Comparison of ENCODE assay signal across 8 cellular contexts in genomic region chr18:32091724-32092421, GRCh38. TPM values are rescaled to one million over a fixed set of nuclear protein-coding genes. Genes with fewer than 3 reads are reported as not detected.
DNase-seq lines count a peak whose midpoint lies in the region; ATAC-seq, FAIRE-seq and TF ChIP-seq lines count a peak whose summit lies in the region.

RNF138 (plus strand) TSS chr18:32091874; CDS start chr18:32092777, 903 bp downstream.

- H3K18ac ChIP-seq in IMR-90 (ENCODE audit: low read depth, low read length), result peak within 1 kb of the TSS; percentile 78

- in situ Hi-C loops in IMR-90 (cut with MboI; ENCODE audit: low sequenced_read_pairs), result no loop called here

- H3K23ac ChIP-seq in IMR-90 (ENCODE audit: low read depth, low read length), result peak within 1 kb of the TSS; percentile 90; the same call in 1 of the 2 replicates

- peaks cover 6% of the 10 kb centered on the region for H4K20me1 ChIP-seq in IMR-90 (ENCODE audit: insufficient read depth, low read length)
- peaks cover 9% of the 10 kb centered on the region; the same call in 1 of the 2 replicates for H4K20me1 ChIP-seq in OCI-LY7 (ENCODE audit: insufficient read depth, low read length)

- H4K91ac ChIP-seq in IMR-90 (ENCODE audit: insufficient read depth, low read depth, low read length), result peak within 1 kb of the TSS; percentile 85; the same call in 1 of the 2 replicates

- H3K27me3 ChIP-seq in IMR-90 (ENCODE audit: control insufficient read depth, insufficient read depth, low read length), result no peaks in the 10 kb centered on the region

- H3K36me3 ChIP-seq in IMR-90 (ENCODE audit: control insufficient read depth, insufficient read depth, low read length) (peaks cover 2% of the 10 kb centered on the region; the same call in 1 of the 2 replicates), OCI-LY7 (ENCODE audit: insufficient read depth, low read length) (peaks cover 28% of the 10 kb centered on the region)

- H3K4me2 ChIP-seq in IMR-90 (ENCODE audit: low read depth, low read length) (peak within 1 kb of the TSS; percentile 92), OCI-LY7 (ENCODE audit: low read length) (peak within 1 kb of the TSS; percentile 90)

- WGBS in IMR-90 (ENCODE audit: extremely low coverage in 2 of 2, insufficient read length in 1 of 2), 2 experiments, result 0% methylated on average over 19 of the region's 75 CpGs; no CpG with 5 or more reads in 1 of the 2 experiments

- H3K9me2 ChIP-seq in OCI-LY7 (ENCODE audit: insufficient read depth, low read length), result no peaks in the 10 kb centered on the region

- H3K9me1 ChIP-seq in IMR-90 (ENCODE audit: insufficient read depth, low read length), result peaks cover 2% of the 10 kb centered on the region; the same call in 1 of the 2 replicates

- H3K79me1 ChIP-seq in IMR-90 (ENCODE audit: low read depth in 1 of 2, low read length in 2 of 2), result peaks cover 0 to 23% of the 10 kb centered on the region in 2 experiments; a peak in 3 of 4 replicates

- peak; percentile 78 for DNase-seq in D721Med (ENCODE audit: insufficient read length, low spot score)
- peak; percentile 76 for DNase-seq in IMR-90
- peak; percentile 84 for DNase-seq in OCI-LY7 (ENCODE audit: low spot score)
- DNase-seq in activated T-cell treated with anti-CD3 and anti-CD28 coated beads for 24 hours (ENCODE audit: low read depth), result peak; percentile 79
- DNase-seq in epithelial cell of prostate (ENCODE audit: low read depth, low spot score), result peak; percentile 62
- DNase-seq in mucosa of gallbladder (ENCODE audit: low spot score), result peak; percentile 86
- peak; percentile 72 to 79 for DNase-seq in stimulated activated CD8-positive, alpha-beta memory T cell treated with anti-CD3 and anti-CD28 coated beads, Interleukin-4, amount 100 ng/mL, for 4 hours (ENCODE audit: low read depth in 2 of 2, low spot score in 1 of 2)

- H2AK5ac ChIP-seq in IMR-90 (ENCODE audit: low read depth, low read length), result 0 out of 2 replicates have a peak within 1 kb of the TSS, but pooled peaks have one; percentile 55

- H3K4ac ChIP-seq in IMR-90 (ENCODE audit: low read depth, low read length), result peak within 1 kb of the TSS; percentile 92

- TF ChIP-seq CTCF in D721Med (IDR thresholded peaks at IDR 0.05; ENCODE audit: insufficient read depth, missing control alignments) (no peak), IMR-90 (conservative IDR thresholded peaks at IDR 0.05; ENCODE audit: low read depth, low read length) (no peak), OCI-LY7 (conservative IDR thresholded peaks at IDR 0.05; ENCODE audit: low read length) (no peak)

- dilution Hi-C loops in IMR-90 (cut with HindIII; ENCODE audit: low sequenced_read_pairs, unreplicated experiment), result no loop called here

- peak within 1 kb of the TSS; percentile 3 for H4K5ac ChIP-seq in IMR-90 (ENCODE audit: low read depth, low read length)

- H4K8ac ChIP-seq in IMR-90 (ENCODE audit: low read depth in 2 of 2, low read length in 2 of 2), result peak within 1 kb of the TSS; percentile 47 to 77

- no peaks in the 10 kb centered on the region for H3K4me1 ChIP-seq in IMR-90 (ENCODE audit: control insufficient read depth, insufficient read depth, low read length)
- H3K4me1 ChIP-seq in OCI-LY7 (ENCODE audit: insufficient read depth, low read length, poor library complexity, severe bottlenecking), result peaks cover 25% of the 10 kb centered on the region

- TF ChIP-seq POLR2A in IMR-90 (IDR thresholded peaks at IDR 0.05; ENCODE audit: low read depth, low read length), result peak; percentile 46

- peak within 1 kb of the TSS; percentile 78 for H3K56ac ChIP-seq in IMR-90 (ENCODE audit: extremely low read depth, insufficient read depth, low read length)

- no peak for FAIRE-seq in D721Med (lab: Jason Lieb, UNC)

- H3K9ac ChIP-seq in IMR-90 (ENCODE audit: low read depth, low read length), result peak within 1 kb of the TSS; percentile 95

- H3K79me2 ChIP-seq in OCI-LY7 (ENCODE audit: insufficient read depth, low read depth, low read length), result peaks cover 43% of the 10 kb centered on the region

- H3K14ac ChIP-seq in IMR-90 (replicated peaks; ENCODE audit: low read depth, low read length), result peak within 1 kb of the TSS; percentile 86; the same call in 1 of the 2 replicates

- peak within 1 kb of the TSS; percentile 6; the same call in 1 of the 2 replicates for H2BK120ac ChIP-seq in IMR-90 (ENCODE audit: low read depth, low read length)

- no peak within 1 kb of the TSS for H2BK20ac ChIP-seq in IMR-90 (ENCODE audit: low read depth, low read length)

- H2AK9ac ChIP-seq in IMR-90 (replicated peaks; ENCODE audit: low read depth, low read length, poor library complexity), result peak within 1 kb of the TSS; percentile 74

- CTCF ChIA-PET in IMR-90 (lab: Yijun Ruan, JAX) (no interaction called here), OCI-LY7 (lab: Charles Lee; ENCODE audit: unreplicated experiment) (no interaction called here)

- no peaks in the 10 kb centered on the region for H3K9me3 ChIP-seq in IMR-90 (ENCODE audit: control insufficient read depth, insufficient read depth, low read length)
- H3K9me3 ChIP-seq in OCI-LY7 (ENCODE audit: low read length), result no peaks in the 10 kb centered on the region

- BruUV-seq in IMR-90 (replicated peaks; lab: Mats Ljungman, UMichigan), result no TSS peak
- TSS peak; percentile 79 for BruUV-seq in OCI-LY7 (replicated peaks; lab: Mats Ljungman, UMichigan)

- no peak within 1 kb of the TSS for H2BK15ac ChIP-seq in IMR-90 (ENCODE audit: low read depth, low read length)

- intact Hi-C loops in IMR-90 (cut with micrococcal nuclease), result loop anchor here (2.0 to 10.0 kb wide), 3 partner anchors 67 to 293 kb away; partner anchors contain the start of gene TRAPPC8
- intact Hi-C loops in OCI-LY7 (cut with micrococcal nuclease; ENCODE audit: unreplicated experiment), result loop anchor here (1.0 to 5.0 kb wide), 3 partner anchors 74 to 405 kb away; partner anchors contain the start of genes RNF125 and TRAPPC8

- H2AFZ ChIP-seq in IMR-90 (replicated peaks; ENCODE audit: low read length, poor library complexity) (peak within 1 kb of the TSS; percentile 98), OCI-LY7 (ENCODE audit: low read length) (peak within 1 kb of the TSS; percentile 50; the same call in 1 of the 2 replicates)

- POLR2A ChIA-PET in IMR-90 (lab: Charles Lee; ENCODE audit: unreplicated experiment), result interaction anchor here (0.6 kb wide), 1 partner anchor 31 kb away, joined by 3 read pairs; no protein-coding TSS in a partner anchor
- POLR2A ChIA-PET in OCI-LY7 (lab: Charles Lee), result interaction anchor here (0.5 to 1.0 kb wide), 5 partner anchors 24 to 359 kb away, joined by 3 to 5 read pairs (median 4); no protein-coding TSS in a partner anchor

- H2BK5ac ChIP-seq in IMR-90 (ENCODE audit: low read depth, low read length, poor library complexity, severe bottlenecking), result peak within 1 kb of the TSS; percentile 85

- H3K27ac ChIP-seq in IMR-90 (ENCODE audit: insufficient read depth, low read length), result peak within 1 kb of the TSS; percentile 92
- peak within 1 kb of the TSS; percentile 97 for H3K27ac ChIP-seq in OCI-LY7 (ENCODE audit: low read depth, low read length, poor library complexity, severe bottlenecking)
- H3K27ac ChIP-seq in epithelial cell of prostate, result peak within 1 kb of the TSS; percentile 98

- H3K4me3 ChIP-seq in IMR-90 (ENCODE audit: insufficient read depth, low read depth, low read length) (peak within 1 kb of the TSS; percentile 100), OCI-LY7 (ENCODE audit: low read depth, low read length, poor library complexity, severe bottlenecking) (peak within 1 kb of the TSS; percentile 96)

- peak; percentile 67 for ATAC-seq in GM21528 (IDR thresholded peaks at IDR 0.05; ENCODE audit: low FRiP score, unreplicated experiment)
- peak; percentile 50 for ATAC-seq in IMR-90 (ENCODE audit: low read depth)

- TF ChIP-seq RAD21 in IMR-90 (IDR thresholded peaks at IDR 0.05; ENCODE audit: low read length), result no peak

TF ChIP-seq in IMR-90, 13 proteins besides CTCF, POLR2A, EP300 and RAD21:
- peak; percentile 66 for TF ChIP-seq BHLHE40 (IDR thresholded peaks at IDR 0.05; ENCODE audit: low read depth, low read length)
- no peak for TF ChIP-seq NFE2L2 (IDR thresholded peaks at IDR 0.05; ENCODE audit: low read depth, low read length)
- TF ChIP-seq MAZ (IDR thresholded peaks at IDR 0.05; ENCODE audit: borderline replicate concordance, low read depth, low read length), result peak; percentile 48; the same call in 1 of the 2 replicates
- peak; percentile 9 for TF ChIP-seq USF2 (IDR thresholded peaks at IDR 0.05; ENCODE audit: low read depth, low read length)
- no peak; the same call in 1 of the 2 replicates for TF ChIP-seq MXI1 (IDR thresholded peaks at IDR 0.05; ENCODE audit: borderline replicate concordance, low read depth, low read length)
- TF ChIP-seq RCOR1 (IDR thresholded peaks at IDR 0.05; ENCODE audit: insufficient replicate concordance, low read length), result no peak
TF ChIP-seq in IMR-90: peak in this region for 3.

RNA-seq across cellular contexts. Expression of gene RNF138, which starts in this region (rescaled TPM):
- total RNA-seq in IMR-90 (2012; rRNA removed), result 36.0 and 44.7 TPM in 2 replicates
- 18.1 and 20.2 TPM in 2 replicates for polyA plus RNA-seq in IMR-90 (2012; rRNA removed)
- polyA plus RNA-seq in IMR-90 (2012; cell fraction: cytosol; rRNA removed), result 3.3 and 14.7 TPM in 2 replicates
- polyA plus RNA-seq in IMR-90 (2012; cell fraction: nucleus; rRNA removed; ENCODE audit: low replicate concordance), result 8.6 and 10.0 TPM in 2 replicates
- total RNA-seq in OCI-LY7 (2014; rRNA removed; shearing (Covaris generic)), result 17.5 and 25.8 TPM in 2 replicates
- 32.7 and 39.1 TPM in 2 replicates for total RNA-seq in OCI-LY7 (2022)
- 31.2 TPM for total RNA-seq in mucosa of gallbladder

Comparison
In these comparisons a context has a peak if more than half of its experiments do, and no peak if none do; other contexts are left out.
1. Peak in every context shown above with its lines: DNase-seq, ATAC-seq, H3K4me3 ChIP-seq and H3K27ac ChIP-seq.